1 cellular context compared by ENCODE assay signal in genomic region chr7:139361523-139361922, GRCh38.
TF ChIP-seq lines count a peak whose summit lies in the region.

No MANE protein-coding gene starts in this region.

TF ChIP-seq in K562, 482 proteins besides CTCF, POLR2A, EP300 and RAD21 (continued from another document):
- TF ChIP-seq, protein P1, sequence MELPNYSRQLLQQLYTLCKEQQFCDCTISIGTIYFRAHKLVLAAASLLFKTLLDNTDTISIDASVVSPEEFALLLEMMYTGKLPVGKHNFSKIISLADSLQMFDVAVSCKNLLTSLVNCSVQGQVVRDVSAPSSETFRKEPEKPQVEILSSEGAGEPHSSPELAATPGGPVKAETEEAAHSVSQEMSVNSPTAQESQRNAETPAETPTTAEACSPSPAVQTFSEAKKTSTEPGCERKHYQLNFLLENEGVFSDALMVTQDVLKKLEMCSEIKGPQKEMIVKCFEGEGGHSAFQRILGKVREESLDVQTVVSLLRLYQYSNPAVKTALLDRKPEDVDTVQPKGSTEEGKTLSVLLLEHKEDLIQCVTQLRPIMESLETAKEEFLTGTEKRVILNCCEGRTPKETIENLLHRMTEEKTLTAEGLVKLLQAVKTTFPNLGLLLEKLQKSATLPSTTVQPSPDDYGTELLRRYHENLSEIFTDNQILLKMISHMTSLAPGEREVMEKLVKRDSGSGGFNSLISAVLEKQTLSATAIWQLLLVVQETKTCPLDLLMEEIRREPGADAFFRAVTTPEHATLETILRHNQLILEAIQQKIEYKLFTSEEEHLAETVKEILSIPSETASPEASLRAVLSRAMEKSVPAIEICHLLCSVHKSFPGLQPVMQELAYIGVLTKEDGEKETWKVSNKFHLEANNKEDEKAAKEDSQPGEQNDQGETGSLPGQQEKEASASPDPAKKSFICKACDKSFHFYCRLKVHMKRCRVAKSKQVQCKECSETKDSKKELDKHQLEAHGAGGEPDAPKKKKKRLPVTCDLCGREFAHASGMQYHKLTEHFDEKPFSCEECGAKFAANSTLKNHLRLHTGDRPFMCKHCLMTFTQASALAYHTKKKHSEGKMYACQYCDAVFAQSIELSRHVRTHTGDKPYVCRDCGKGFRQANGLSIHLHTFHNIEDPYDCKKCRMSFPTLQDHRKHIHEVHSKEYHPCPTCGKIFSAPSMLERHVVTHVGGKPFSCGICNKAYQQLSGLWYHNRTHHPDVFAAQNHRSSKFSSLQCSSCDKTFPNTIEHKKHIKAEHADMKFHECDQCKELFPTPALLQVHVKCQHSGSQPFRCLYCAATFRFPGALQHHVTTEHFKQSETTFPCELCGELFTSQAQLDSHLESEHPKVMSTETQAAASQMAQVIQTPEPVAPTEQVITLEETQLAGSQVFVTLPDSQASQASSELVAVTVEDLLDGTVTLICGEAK (IDR thresholded peaks at IDR 0.05) = peak; percentile 45; the same call in 1 of the 2 replicates
- TF ChIP-seq, protein P1 (CRISPR knock-in tag; IDR thresholded peaks at IDR 0.05) = no peak
- TF ChIP-seq ZNF395 (CRISPR knock-in tag; IDR thresholded peaks at IDR 0.05) = peak; percentile 39; the same call in 1 of the 2 replicates
- TF ChIP-seq GATAD2B (IDR thresholded peaks at IDR 0.05; ENCODE audit: borderline replicate concordance) = 0 out of 2 replicates have a peak, but pooled peaks have one; percentile 14
- TF ChIP-seq, protein P2, sequence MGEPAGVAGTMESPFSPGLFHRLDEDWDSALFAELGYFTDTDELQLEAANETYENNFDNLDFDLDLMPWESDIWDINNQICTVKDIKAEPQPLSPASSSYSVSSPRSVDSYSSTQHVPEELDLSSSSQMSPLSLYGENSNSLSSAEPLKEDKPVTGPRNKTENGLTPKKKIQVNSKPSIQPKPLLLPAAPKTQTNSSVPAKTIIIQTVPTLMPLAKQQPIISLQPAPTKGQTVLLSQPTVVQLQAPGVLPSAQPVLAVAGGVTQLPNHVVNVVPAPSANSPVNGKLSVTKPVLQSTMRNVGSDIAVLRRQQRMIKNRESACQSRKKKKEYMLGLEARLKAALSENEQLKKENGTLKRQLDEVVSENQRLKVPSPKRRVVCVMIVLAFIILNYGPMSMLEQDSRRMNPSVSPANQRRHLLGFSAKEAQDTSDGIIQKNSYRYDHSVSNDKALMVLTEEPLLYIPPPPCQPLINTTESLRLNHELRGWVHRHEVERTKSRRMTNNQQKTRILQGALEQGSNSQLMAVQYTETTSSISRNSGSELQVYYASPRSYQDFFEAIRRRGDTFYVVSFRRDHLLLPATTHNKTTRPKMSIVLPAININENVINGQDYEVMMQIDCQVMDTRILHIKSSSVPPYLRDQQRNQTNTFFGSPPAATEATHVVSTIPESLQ (CRISPR knock-in tag; IDR thresholded peaks at IDR 0.05) = no peak
- no peak for TF ChIP-seq BCOR (IDR thresholded peaks at IDR 0.05)
- no peak for TF ChIP-seq ZNF140 (CRISPR knock-in tag; IDR thresholded peaks at IDR 0.05)
- TF ChIP-seq SMARCA4 (IDR thresholded peaks at IDR 0.05) = peak; percentile 70; the same call in 1 of the 2 replicates
- TF ChIP-seq ZNF431 (CRISPR knock-in tag; IDR thresholded peaks at IDR 0.05) = no peak
- TF ChIP-seq HMBOX1 (IDR thresholded peaks at IDR 0.05) = 0 out of 2 replicates have a peak, but pooled peaks have one; percentile 19
- 0 out of 2 replicates have a peak, but pooled peaks have one; percentile 36 for TF ChIP-seq ZZZ3 (IDR thresholded peaks at IDR 0.05)
